Comparison of ENCODE assay signal across 23 cellular contexts in the genomic region with DNA sequence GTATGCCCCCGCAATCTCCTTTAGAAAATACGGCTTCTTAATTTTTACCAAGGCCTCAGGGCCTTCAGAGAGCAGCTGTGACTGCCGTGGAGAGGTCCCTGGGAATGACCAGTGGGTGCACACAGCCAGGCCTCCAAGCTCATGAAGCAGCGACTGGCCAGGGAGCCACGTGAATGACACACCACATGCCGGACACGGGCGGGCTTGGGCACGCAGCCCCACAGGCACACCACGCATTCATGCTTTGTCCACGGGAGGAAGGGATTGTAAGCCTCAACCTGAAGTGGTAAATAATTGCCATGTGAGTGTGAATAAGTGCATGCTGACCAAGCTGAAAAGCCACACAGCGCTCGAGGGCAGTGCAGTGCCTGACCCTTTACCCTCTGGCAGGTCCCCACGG.
"Had no signal": no experiment of that assay in that cellular context is flagged by ENCODE, and none has a peak within 500 bp of the region (broad histone marks: within the 10 kb centered on the region; RNA-seq: fewer than 3 reads in every experiment).

No MANE protein-coding gene starts in this region.

- ATAC-seq: activated T-cell treated with anti-CD3 and anti-CD28 coated beads, Interleukin-2, amount 50 U/mL, for 72 hours; left ventricle myocardium superior; natural killer cell treated with Interleukin-12 subunit alpha and Interleukin-12 subunit beta and Interleukin-15 and Interleukin-18, amount 100 ng/mL, for 72 hours had no signal

- H3K9me3 ChIP-seq: prostate gland, right atrium auricular region, SK-N-SH, stomach, testis, upper lobe of left lung had no signal

- H3K9ac ChIP-seq: SK-N-SH had no signal

- H3K27me3 Mint-ChIP-seq: activated CD4-positive, alpha-beta memory T cell treated with anti-CD3 and anti-CD28 coated beads, Interleukin-2, amount 10 ng/mL, durations not matched to agents 7 days and 5 days; activated naive CD8-positive, alpha-beta T cell; memory B cell; natural killer cell treated with Interleukin-12 subunit alpha and Interleukin-12 subunit beta and Interleukin-15 and Interleukin-18, amount 100 ng/mL, for 72 hours had no signal

- H3K9me3 Mint-ChIP-seq: activated CD4-positive, alpha-beta memory T cell treated with anti-CD3 and anti-CD28 coated beads, Interleukin-2, amount 10 ng/mL, durations not matched to agents 7 days and 5 days; activated T-cell treated with anti-CD3 and anti-CD28 coated beads, Interleukin-2, amount 50 U/mL, for 72 hours; memory B cell; natural killer cell treated with Interleukin-12 subunit alpha and Interleukin-12 subunit beta and Interleukin-15 and Interleukin-18, amount 100 ng/mL, for 72 hours had no signal

- H3K4me2 ChIP-seq: SK-N-SH had no signal

- H3K36me3 ChIP-seq: cardiac muscle cell, prostate gland, right atrium auricular region had no signal

- H3K4me1 Mint-ChIP-seq: activated CD4-positive, alpha-beta memory T cell treated with anti-CD3 and anti-CD28 coated beads, Interleukin-2, amount 10 ng/mL, durations not matched to agents 7 days and 5 days had no signal

- H3K27ac ChIP-seq: cardiac muscle cell, epithelial cell of prostate, prostate gland, right atrium auricular region, skin epidermis, stomach, testis, upper lobe of left lung had no signal

- H3K4me3 ChIP-seq: cardiac muscle cell, prostate gland, right atrium auricular region, skin epidermis, stomach, testis, upper lobe of left lung had no signal

- H3K4me1 ChIP-seq: prostate gland, right atrium auricular region, stomach, testis, upper lobe of left lung had no signal

- H3K4me3 Mint-ChIP-seq: activated CD4-positive, alpha-beta memory T cell treated with anti-CD3 and anti-CD28 coated beads, Interleukin-2, amount 10 ng/mL, durations not matched to agents 7 days and 5 days; activated naive CD8-positive, alpha-beta T cell; activated T-cell treated with anti-CD3 and anti-CD28 coated beads, Interleukin-2, amount 50 U/mL, for 72 hours; memory B cell; natural killer cell treated with Interleukin-12 subunit alpha and Interleukin-12 subunit beta and Interleukin-15 and Interleukin-18, amount 100 ng/mL, for 72 hours; T-helper 2 cell treated with Interferon-gamma antibody and Interleukin-4, amounts not matched to agents 5 μg/mL and 100 μg/mL, for 36 hours; WTC11 had no signal

- H3K27ac Mint-ChIP-seq: activated CD4-positive, alpha-beta memory T cell treated with anti-CD3 and anti-CD28 coated beads, Interleukin-2, amount 10 ng/mL, durations not matched to agents 7 days and 5 days; activated naive CD8-positive, alpha-beta T cell; activated T-cell treated with anti-CD3 and anti-CD28 coated beads, Interleukin-2, amount 50 U/mL, for 72 hours; T-helper 2 cell treated with Interferon-gamma antibody and Interleukin-4, amounts not matched to agents 5 μg/mL and 100 μg/mL, for 36 hours had no signal

- H3K27me3 ChIP-seq: cardiac muscle cell, right atrium auricular region, stomach, testis, upper lobe of left lung had no signal

- DNase-seq: activated CD4-positive, alpha-beta memory T cell treated with anti-CD3 and anti-CD28 coated beads, Interleukin-2, amount 10 ng/mL, durations not matched to agents 7 days and 5 days; activated CD4-positive, alpha-beta T cell treated with anti-CD3 and anti-CD28 coated beads for 4 hours; activated gamma-delta T cell; activated T-cell treated with anti-CD3 and anti-CD28 coated beads, Interleukin-2, amount 50 U/mL, for 72 hours; foreskin melanocyte; kidney; left ventricle myocardium superior; stimulated activated CD4-positive, alpha-beta T cell treated with anti-CD3 and anti-CD28 coated beads, Interleukin-15, amount 100 ng/mL, for 24 hours; stimulated activated CD4-positive, alpha-beta T cell treated with anti-CD3 and anti-CD28 coated beads, Interleukin-2, amount 100 ng/mL, for 48 hours; stomach; testis had no signal
